ENCODE assay signal across 20 cellular contexts in genomic region chr6:130369821-130370220, GRCh38.
"Had no signal": no experiment of that assay in that cellular context is flagged by ENCODE, and none has a peak within 500 bp of the region (broad histone marks: within the 10 kb centered on the region; RNA-seq: fewer than 3 reads in every experiment).

No MANE protein-coding gene starts in this region.

- H3K27me3 ChIP-seq: foreskin keratinocyte had no signal

- H3K9me3 ChIP-seq: mucosa of descending colon, pancreas, sigmoid colon, spleen, thoracic aorta, upper lobe of right lung had no signal

- H3K9me3 Mint-ChIP-seq: dendritic cell treated with granulocyte-macrophage colony-stimulating factor and Interleukin-4, amounts not matched to agents 40 ng/mL and 50 ng/mL, for 4 days; memory B cell; stimulated activated memory B cell treated with anti-CD40 and anti-IgM and Interleukin-4, amounts not matched to agents 10 μg/mL and 1 μg/mL and 100 μg/mL, for 72 hours had no signal

- FAIRE-seq: endothelial cell of umbilical vein, pancreas had no signal

- ATAC-seq: foreskin keratinocyte; mucosa of descending colon; pancreas; stimulated activated memory B cell treated with anti-CD40 and anti-IgM and Interleukin-4, amounts not matched to agents 10 μg/mL and 1 μg/mL and 100 μg/mL, for 72 hours; upper lobe of right lung had no signal

- DNase-seq: activated CD4-positive, alpha-beta T cell treated with anti-CD3 and anti-CD28 coated beads, Interleukin-2, amount 50 U/mL, for 48 hours; effector CD8-positive, alpha-beta T cell; foreskin keratinocyte; hypothalamus; islet precursor cell; mucosa of descending colon; naive B cell; pancreas; sigmoid colon; spleen; stimulated activated CD4-positive, alpha-beta T cell treated with anti-CD3 and anti-CD28 coated beads, Interleukin-4, amount 100 ng/mL, for 4 hours; T-helper 2 cell; upper lobe of right lung; WERI-Rb-1 had no signal

- H3K36me3 ChIP-seq: pancreas, sigmoid colon, spleen, thoracic aorta, upper lobe of right lung, WERI-Rb-1 had no signal

- H3K36me3 Mint-ChIP-seq: activated naive CD8-positive, alpha-beta T cell; memory B cell; naive B cell; stimulated activated memory B cell treated with anti-CD40 and anti-IgM and Interleukin-4, amounts not matched to agents 10 μg/mL and 1 μg/mL and 100 μg/mL, for 72 hours had no signal

- H3K27ac Mint-ChIP-seq: activated naive CD8-positive, alpha-beta T cell; dendritic cell treated with granulocyte-macrophage colony-stimulating factor and Interleukin-4, amounts not matched to agents 40 ng/mL and 50 ng/mL, for 4 days; memory B cell; naive B cell; stimulated activated memory B cell treated with anti-CD40 and anti-IgM and Interleukin-4, amounts not matched to agents 10 μg/mL and 1 μg/mL and 100 μg/mL, for 72 hours had no signal

- H3K4me3 Mint-ChIP-seq: activated naive CD8-positive, alpha-beta T cell; dendritic cell treated with granulocyte-macrophage colony-stimulating factor and Interleukin-4, amounts not matched to agents 40 ng/mL and 50 ng/mL, for 4 days; memory B cell; naive B cell; stimulated activated memory B cell treated with anti-CD40 and anti-IgM and Interleukin-4, amounts not matched to agents 10 μg/mL and 1 μg/mL and 100 μg/mL, for 72 hours had no signal

- H3K4me3 ChIP-seq: mucosa of descending colon, pancreas, sigmoid colon, spleen, thoracic aorta, upper lobe of right lung had no signal

- H3K4me1 ChIP-seq: pancreas had no signal

- H3K27ac ChIP-seq: foreskin keratinocyte, pancreas, sigmoid colon, spleen, thoracic aorta, upper lobe of right lung, WERI-Rb-1 had no signal
